9 cellular contexts compared by ENCODE assay signal in the genomic region with DNA sequence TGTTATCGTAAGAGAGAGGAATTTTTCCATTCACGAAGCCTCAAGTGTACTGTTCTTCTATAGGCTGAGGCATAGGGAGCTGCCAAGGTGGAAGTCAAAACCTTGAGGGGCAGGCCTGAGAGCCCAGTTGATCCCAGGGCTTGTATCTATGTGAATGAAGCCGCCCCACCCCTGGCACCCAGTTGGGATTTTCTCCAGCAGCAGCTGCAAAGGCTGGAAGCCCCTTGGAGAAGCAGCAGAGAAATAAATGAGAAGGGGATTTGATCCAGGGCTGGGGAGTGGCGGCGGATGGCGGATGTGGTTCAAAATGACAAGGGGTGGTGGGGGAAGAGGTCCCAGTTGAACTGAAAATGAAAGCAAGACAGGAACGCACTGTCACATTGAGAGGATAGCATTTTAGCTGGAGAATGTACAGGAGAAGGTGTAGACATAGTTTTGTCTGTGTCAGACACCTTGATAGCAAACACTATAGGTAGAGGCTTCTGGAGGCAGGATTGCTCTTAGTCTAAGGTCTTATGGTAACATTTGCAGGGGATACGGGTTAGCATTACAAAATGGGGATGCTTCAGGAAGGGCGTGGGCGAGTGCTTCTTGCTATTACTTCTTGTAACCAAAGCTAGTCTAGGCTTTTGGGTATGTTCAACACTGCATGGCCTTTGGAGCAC. TPM values are rescaled to one million over a fixed set of nuclear protein-coding genes. Genes with fewer than 3 reads are reported as not detected.
A peak's percentile ranks its signal among the peaks of the same experiment; 100 is the strongest.
DNase-seq lines count a peak whose midpoint lies in the region; ATAC-seq and TF ChIP-seq lines count a peak whose summit lies in the region.
"Had no signal": no experiment of that assay in that cellular context is flagged by ENCODE, and none has a peak within 500 bp of the region (broad histone marks: within the 10 kb centered on the region; RNA-seq: fewer than 3 reads in every experiment).

No MANE protein-coding gene starts in this region.

- H3K36me3 ChIP-seq in gastroesophageal sphincter (no peaks in the 10 kb centered on the region), SJCRH30 (no peaks in the 10 kb centered on the region)

- H3K27me3 Mint-ChIP-seq in activated CD4-positive, alpha-beta T cell treated with anti-CD3 and anti-CD28 coated beads for 36 hours = no peaks in the 10 kb centered on the region

- H3K4me3 Mint-ChIP-seq in activated CD4-positive, alpha-beta T cell treated with anti-CD3 and anti-CD28 coated beads for 36 hours = peak overlapping the region; percentile 85

- CTCF ChIA-PET in activated CD4-positive, alpha-beta T cell treated with anti-CD3 and anti-CD28 coated beads for 36 hours (lab: Charles Lee) = interaction anchor here (1.2 kb wide), 1 partner anchor 9 kb away, joined by 4 read pairs; no protein-coding TSS in a partner anchor

- H3K9me3 Mint-ChIP-seq in activated CD4-positive, alpha-beta T cell treated with anti-CD3 and anti-CD28 coated beads for 36 hours (ENCODE audit: low read depth) = no peaks in the 10 kb centered on the region

- 82 to 100% methylated on average over 2 to 7 of the region's 10 CpGs for WGBS in gastroesophageal sphincter (ENCODE audit: low coverage in 1 of 2), 2 donors

- peaks cover 19% of the 10 kb centered on the region for H3K36me3 Mint-ChIP-seq in activated CD4-positive, alpha-beta T cell treated with anti-CD3 and anti-CD28 coated beads for 36 hours (ENCODE audit: low read depth)

- H3K27ac Mint-ChIP-seq in activated CD4-positive, alpha-beta T cell treated with anti-CD3 and anti-CD28 coated beads for 36 hours = peak overlapping the region; percentile 100

- H3K27me3 ChIP-seq in gastroesophageal sphincter = no peaks in the 10 kb centered on the region
- H3K27me3 ChIP-seq in SJCRH30 = no peaks in the 10 kb centered on the region

- no peak overlapping the region for H3K4me3 ChIP-seq in gastroesophageal sphincter
- no peak overlapping the region for H3K4me3 ChIP-seq in SJCRH30

- TF ChIP-seq CTCF in gastroesophageal sphincter (IDR thresholded peaks at IDR 0.05) = no peak

- H3K27ac ChIP-seq in gastroesophageal sphincter (peak overlapping the region in 3 of 4 donors; percentile 35 to 52 (median 47)), SJCRH30 (no peak overlapping the region)

- H3K4me1 ChIP-seq in gastroesophageal sphincter (peaks cover 0 to 48% (median 0%) of the 10 kb centered on the region in 3 donors), SJCRH30 (peaks cover 18% of the 10 kb centered on the region)

- ATAC-seq in HG03139 (IDR thresholded peaks at IDR 0.05; ENCODE audit: unreplicated experiment) (peak; percentile 59), gastroesophageal sphincter (no peak)
- ATAC-seq in activated CD4-positive, alpha-beta T cell treated with anti-CD3 and anti-CD28 coated beads for 36 hours = peak; percentile 67

- H3K9me3 ChIP-seq in gastroesophageal sphincter (no peaks in the 10 kb centered on the region), SJCRH30 (replicated peaks) (no peaks in the 10 kb centered on the region)

- peaks cover 78% of the 10 kb centered on the region for H3K4me1 Mint-ChIP-seq in activated CD4-positive, alpha-beta T cell treated with anti-CD3 and anti-CD28 coated beads for 36 hours

- no peak for TF ChIP-seq POLR2A in gastroesophageal sphincter (IDR thresholded peaks at IDR 0.05)

- POLR2A ChIA-PET in activated CD4-positive, alpha-beta T cell treated with anti-CD3 and anti-CD28 coated beads for 36 hours (lab: Charles Lee) = interaction anchor here (1.2 to 3.1 kb wide), 2 partner anchors 11 to 32 kb away, joined by 4 to 14 read pairs; partner anchors contain the start of gene DOCK11

- DNase-seq in GM19238 (ENCODE audit: insufficient read length, low spot score) (peak; percentile 16), cortex of kidney (lab: John Stamatoyannopoulos, UW) (no peak), NCI-H1930 (lab: John Stamatoyannopoulos, UW) (no peak), HUDEP-2 (lab: John Stamatoyannopoulos, UW; ENCODE audit: unreplicated experiment in 76 of 76) (no peak), SJCRH30 (no peak)
- peak; percentile 74 for DNase-seq in activated CD4-positive, alpha-beta T cell treated with anti-CD3 and anti-CD28 coated beads for 36 hours
- DNase-seq: IMR-90 had no signal

- intact Hi-C loops in activated CD4-positive, alpha-beta T cell treated with anti-CD3 and anti-CD28 coated beads for 36 hours (cut with DNase I, micrococcal nuclease) = loop anchor here (1.0 to 5.0 kb wide), 4 partner anchors 8 to 181 kb away; partner anchors contain the start of gene WDR44 (in 1 of the 2)

- no peak for TF ChIP-seq EP300 in gastroesophageal sphincter (IDR thresholded peaks at IDR 0.05)

RNA-seq across cellular contexts. Expression of gene DOCK11, which starts 32.6 kb away (rescaled TPM):
- 10 to 100 TPM; 37.2 to 47.3 TPM for total RNA-seq in activated CD4-positive, alpha-beta T cell treated with anti-CD3 and anti-CD28 coated beads for 36 hours
- total RNA-seq in gastroesophageal sphincter = 100 to 1,000 TPM in 1 of 4 donors, 10 to 100 TPM in 3; 61.9 to 139 (median 80.1) TPM
- total RNA-seq in SJCRH30 (2014; rRNA removed; shearing (Covaris generic)) = 17.3 and 18.0 TPM in 2 replicates

Comparison
In these comparisons a context has a peak if more than half of its experiments do, and no peak if none do; other contexts are left out.
1. DNase-seq: peak in GM19238 (single experiment) and activated CD4-positive, alpha-beta T cell treated with anti-CD3 and anti-CD28 coated beads for 36 hours (single experiment); none in cortex of kidney (single experiment), NCI-H1930 (0 of 2), HUDEP-2 (0 of 76) and SJCRH30 (0 of 2).